Comparison of ENCODE assay signal across 12 cellular contexts in the genomic region with DNA sequence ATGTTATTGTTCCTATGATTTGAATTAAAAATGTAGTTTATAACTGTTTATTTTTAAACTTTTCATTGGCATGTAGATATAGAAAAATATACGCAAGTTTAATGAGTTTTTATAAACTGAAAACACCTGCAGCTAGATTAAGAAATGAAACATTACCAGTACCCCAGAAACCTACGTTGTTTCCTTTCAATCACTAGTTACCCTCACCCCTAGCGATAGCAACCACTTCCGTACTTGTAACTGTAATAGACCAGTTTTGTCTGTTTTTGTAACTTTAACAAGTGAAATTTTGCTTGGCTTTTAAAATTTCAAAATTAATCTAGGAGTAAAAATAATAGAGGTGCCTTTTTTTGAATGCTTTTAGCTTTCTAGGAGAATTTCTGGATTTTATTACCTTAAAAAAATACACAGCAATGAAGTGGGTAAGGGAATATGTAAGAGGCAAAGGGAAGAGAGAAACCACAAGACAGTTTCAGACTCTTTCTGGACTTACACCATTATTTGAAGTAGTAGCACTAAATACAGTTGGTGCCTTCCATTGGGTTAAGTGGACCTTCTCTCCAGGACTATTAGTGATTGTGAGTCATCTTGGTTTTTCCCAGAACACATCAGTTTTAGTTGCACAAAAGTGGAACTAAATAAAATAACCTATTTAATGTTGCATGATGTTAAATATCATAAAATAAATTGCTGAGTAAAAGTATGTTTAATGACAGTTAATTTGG. TPM values are rescaled to one million over a fixed set of nuclear protein-coding genes. Genes with fewer than 3 reads are reported as not detected.
DNase-seq lines count a peak whose midpoint lies in the region; ATAC-seq, FAIRE-seq and TF ChIP-seq lines count a peak whose summit lies in the region.
"Had no signal": no experiment of that assay in that cellular context is flagged by ENCODE, and none has a peak within 500 bp of the region (broad histone marks: within the 10 kb centered on the region; RNA-seq: fewer than 3 reads in every experiment).

No MANE protein-coding gene starts in this region.

- peak overlapping the region; percentile 46 for H3K4me3 Mint-ChIP-seq in T-helper 2 cell treated with Interferon-gamma antibody and Interleukin-4, amounts not matched to agents 5 μg/mL and 100 μg/mL, for 36 hours
- H3K4me3 Mint-ChIP-seq: nephron had no signal

- ATAC-seq in HG02885 (IDR thresholded peaks at IDR 0.05; ENCODE audit: poor library complexity, unreplicated experiment) (peak; percentile 80), HG02884 (IDR thresholded peaks at IDR 0.05; ENCODE audit: unreplicated experiment) (no peak)

- H3K9me3 Mint-ChIP-seq in T-helper 2 cell treated with Interferon-gamma antibody and Interleukin-4, amounts not matched to agents 5 μg/mL and 100 μg/mL, for 36 hours, result no peaks in the 10 kb centered on the region
- H3K9me3 Mint-ChIP-seq: nephron had no signal

- TF ChIP-seq POLR2A in GM12892 (IDR thresholded peaks at IDR 0.05; ENCODE audit: low read depth, low read length), result no peak

- no peaks in the 10 kb centered on the region for H3K9me3 ChIP-seq in muscle layer of duodenum (ENCODE audit: control insufficient read depth in 1 of 2, low read length in 2 of 2)

- H3K4me1 Mint-ChIP-seq in T-helper 2 cell treated with Interferon-gamma antibody and Interleukin-4, amounts not matched to agents 5 μg/mL and 100 μg/mL, for 36 hours (ENCODE audit: low read depth), result peaks cover 25% of the 10 kb centered on the region
- H3K4me1 Mint-ChIP-seq: nephron had no signal

- H3K27ac ChIP-seq in muscle layer of duodenum (ENCODE audit: low read length), result peak overlapping the region; percentile 31
- H3K27ac ChIP-seq: hepatocyte had no signal

- no peak overlapping the region for H3K4me3 ChIP-seq in muscle layer of duodenum (ENCODE audit: low read depth in 1 of 2, low read length in 2 of 2)
- H3K4me3 ChIP-seq: hepatocyte had no signal

- no peaks in the 10 kb centered on the region for H3K27me3 ChIP-seq in muscle layer of duodenum (ENCODE audit: low read depth, low read length)
- H3K27me3 ChIP-seq: hepatocyte had no signal

- no peaks in the 10 kb centered on the region for H3K27me3 Mint-ChIP-seq in T-helper 2 cell treated with Interferon-gamma antibody and Interleukin-4, amounts not matched to agents 5 μg/mL and 100 μg/mL, for 36 hours (ENCODE audit: low read depth)

- peak; percentile 91 for FAIRE-seq in GM12892 (lab: Jason Lieb, UNC)

- H3K36me3 ChIP-seq in muscle layer of duodenum (ENCODE audit: control insufficient read depth in 1 of 2, insufficient read depth in 2 of 2, low read length in 2 of 2), result peaks cover 67 to 76% of the 10 kb centered on the region in 2 donors

- H3K4me1 ChIP-seq in muscle layer of duodenum (ENCODE audit: control insufficient read depth in 1 of 2, insufficient read depth in 2 of 2, low read length in 2 of 2), result no peaks in the 10 kb centered on the region

- no peak for DNase-seq in GM12892 (ENCODE audit: insufficient read length)
- no peak for DNase-seq in T-helper 2 cell treated with Interferon-gamma antibody and Interleukin-4, amounts not matched to agents 5 μg/mL and 100 μg/mL, for 36 hours (ENCODE audit: low spot score)
- no peak for DNase-seq in NCI-H1105 treated with DMSO at 0.1 percent for 48 hours (lab: John Stamatoyannopoulos, UW)
- no peak for DNase-seq in activated CD4-positive, alpha-beta T cell treated with anti-CD3 and anti-CD28 coated beads, Interleukin-2, amount 50 U/mL, for 1 hour
- DNase-seq: activated T-cell treated with anti-CD3 and anti-CD28 coated beads for 4 hours; NCI-H510A treated with DMSO at 0.1 percent for 48 hours; stimulated activated naive CD4-positive, alpha-beta T cell treated with Interleukin-2 at 50 U/mL for 16 hours had no signal

- H3K27ac Mint-ChIP-seq in T-helper 2 cell treated with Interferon-gamma antibody and Interleukin-4, amounts not matched to agents 5 μg/mL and 100 μg/mL, for 36 hours, result peak overlapping the region; percentile 80
- H3K27ac Mint-ChIP-seq: nephron had no signal

- peaks cover 73% of the 10 kb centered on the region for H3K36me3 Mint-ChIP-seq in T-helper 2 cell treated with Interferon-gamma antibody and Interleukin-4, amounts not matched to agents 5 μg/mL and 100 μg/mL, for 36 hours (ENCODE audit: low read depth)

RNA-seq across cellular contexts. Expression of a gene that starts 18.7 kb away (rescaled TPM):
- polyA plus RNA-seq in GM12892 (2012; ENCODE audit: missing spikeins), result 49.8 TPM

RNA-seq across cellular contexts. Expression of a gene that starts 35.2 kb away (rescaled TPM):
- polyA plus RNA-seq in GM12892 (2012; ENCODE audit: missing spikeins), result 139 TPM
